10 cellular contexts compared by ENCODE assay signal in the genomic region with DNA sequence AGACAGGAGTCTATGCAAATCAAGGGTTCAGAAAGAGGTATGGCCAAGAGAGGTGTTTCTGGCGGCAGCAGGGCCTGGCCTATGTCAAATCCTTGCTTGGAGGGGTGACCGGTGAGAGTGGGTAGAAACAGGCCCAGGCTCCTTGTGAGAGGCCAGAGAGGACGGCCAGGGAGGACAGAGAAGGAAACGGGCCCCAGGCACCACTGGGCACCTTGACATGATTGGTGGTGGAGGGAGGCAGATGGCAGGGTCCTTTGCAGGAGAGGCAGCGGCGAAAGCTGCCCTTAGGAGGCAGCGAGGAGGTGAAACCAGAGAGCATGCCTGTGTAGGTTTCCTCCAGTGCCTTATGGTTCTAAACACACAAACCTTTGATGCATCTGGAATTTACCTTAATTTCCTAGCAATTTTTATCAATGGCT. TPM values are rescaled to one million over a fixed set of nuclear protein-coding genes. Genes with fewer than 3 reads are reported as not detected.
A peak's percentile ranks its signal among the peaks of the same experiment; 100 is the strongest.
DNase-seq lines count a peak whose midpoint lies in the region; FAIRE-seq and TF ChIP-seq lines count a peak whose summit lies in the region.
"Had no signal": no experiment of that assay in that cellular context is flagged by ENCODE, and none has a peak within 500 bp of the region (broad histone marks: within the 10 kb centered on the region; RNA-seq: fewer than 3 reads in every experiment).

No MANE protein-coding gene starts in this region.

- H2BK15ac ChIP-seq in H1 (ENCODE audit: low read length), result no peak overlapping the region

- no peak overlapping the region for H4K8ac ChIP-seq in H1 (ENCODE audit: extremely low read depth, insufficient read depth, low read length)

- H4K91ac ChIP-seq in H1 (replicated peaks; ENCODE audit: insufficient read length, low read length), result no peak overlapping the region

- no peak for TF ChIP-seq POLR2A in H1 (IDR thresholded peaks at IDR 0.05; ENCODE audit: control extremely low read depth in 1 of 2, low read depth in 2 of 2, low read length in 2 of 2)
- TF ChIP-seq POLR2A in GM12891 (IDR thresholded peaks at IDR 0.05; ENCODE audit: low read depth, low read length), result no peak

- POLR2A ChIA-PET in H1 (lab: Charles Lee; ENCODE audit: partially characterized antibody), result no interaction called here

- H2BK120ac ChIP-seq in H1 (replicated peaks; ENCODE audit: low read depth, low read length), result no peak overlapping the region

- no peak overlapping the region for H3K4me2 ChIP-seq in H1 (ENCODE audit: insufficient read depth in 1 of 2, low read depth in 2 of 2, low read length in 2 of 2)

- no peak overlapping the region for H2AFZ ChIP-seq in H1 (ENCODE audit: low read length)

- no peak overlapping the region for H3K4me3 ChIP-seq in H1 (ENCODE audit: extremely low read depth in 1 of 4, insufficient read depth in 2 of 4, low read depth in 3 of 4, low read length in 4 of 4)
- no peak overlapping the region for H3K4me3 ChIP-seq in retinal pigment epithelial cell (ENCODE audit: low read length)
- H3K4me3 ChIP-seq: MG63 had no signal

- H2BK20ac ChIP-seq in H1 (ENCODE audit: low read length), result no peak overlapping the region

- H2BK12ac ChIP-seq in H1 (ENCODE audit: low read depth, low read length), result no peak overlapping the region

- H3K27me3 ChIP-seq in H1 (replicated peaks in 1 of 4; ENCODE audit: control insufficient read depth in 3 of 4, extremely low read depth in 1 of 4, insufficient read depth in 3 of 4, low read length in 3 of 4), result peaks cover 0 to 8% (median 6%) of the 10 kb centered on the region in 4 experiments; a peak in 6 of 7 replicates
- H3K27me3 ChIP-seq: MG63 had no signal

- no peak overlapping the region for H3K56ac ChIP-seq in H1 (replicated peaks; ENCODE audit: insufficient read length, low read depth, low read length)

- TF ChIP-seq CTCF in GM12872 (IDR thresholded peaks at IDR 0.05; ENCODE audit: insufficient read depth, low read depth, low read length) (0 out of 3 replicates have a peak, but pooled peaks have one; percentile 7), H1 (IDR thresholded peaks at IDR 0.05; ENCODE audit: control extremely low read depth in 1 of 3, insufficient read depth in 1 of 3, low read depth in 1 of 3, low read length in 3 of 3) (peak; percentile 17 to 47 (median 41); a peak in 3 of 4 replicates), retinal pigment epithelial cell (conservative IDR thresholded peaks at IDR 0.05; ENCODE audit: low read depth, low read length) (peak; percentile 20)

- H3K14ac ChIP-seq in H1 (ENCODE audit: insufficient read length), result no peak overlapping the region

- TF ChIP-seq EP300 in H1 (IDR thresholded peaks at IDR 0.05; ENCODE audit: borderline replicate concordance in 1 of 2, low read depth in 2 of 2, low read length in 2 of 2), result no peak

- TF ChIP-seq RAD21 in H1 (IDR thresholded peaks at IDR 0.05 in 1 of 2, conservative IDR thresholded peaks at IDR 0.05 in 1 of 2; ENCODE audit: low read depth in 2 of 2, low read length in 2 of 2), result peak; percentile 23 to 25; a peak in 2 of 4 replicates

- no peak overlapping the region for H4K5ac ChIP-seq in H1 (ENCODE audit: insufficient read length, low read depth, low read length)

- no peaks in the 10 kb centered on the region for H3K23me2 ChIP-seq in H1 (ENCODE audit: low read depth, low read length)

- no peak overlapping the region for H2BK5ac ChIP-seq in H1 (ENCODE audit: low read depth, low read length)

- H3K9ac ChIP-seq in H1 (replicated peaks in 1 of 4; ENCODE audit: extremely low read depth in 1 of 4, low read depth in 3 of 4, low read length in 3 of 4), result no peak overlapping the region

- peak; percentile 19 for DNase-seq in NCI-H69 (lab: John Stamatoyannopoulos, UW)
- peak in 1 of 2 experiments; percentile 51 for DNase-seq in H1 (ENCODE audit: low read depth in 1 of 2, low spot score in 2 of 2)
- DNase-seq in retinal pigment epithelial cell (ENCODE audit: low read depth), result no peak
- no peak for DNase-seq in G401 (ENCODE audit: low spot score)
- no peak for DNase-seq in COLO829 (ENCODE audit: low spot score)
- DNase-seq in nucleus accumbens (lab: John Stamatoyannopoulos, UW), result no peak
- DNase-seq in GM12891 (ENCODE audit: insufficient read length, low spot score), result no peak

- H3K23ac ChIP-seq in H1 (ENCODE audit: insufficient read length), result no peak overlapping the region

- no peaks in the 10 kb centered on the region for H3K36me3 ChIP-seq in H1 (ENCODE audit: control insufficient read depth in 2 of 4, insufficient read depth in 4 of 4, low read length in 3 of 4)

- no peaks in the 10 kb centered on the region for H3K79me2 ChIP-seq in H1 (ENCODE audit: control insufficient read depth in 1 of 2, insufficient read depth in 2 of 2, low read length in 2 of 2)

- in situ Hi-C loops in G401 (cut with HindIII; ENCODE audit: low sequenced_read_pairs), result no loop called here

- H3K9me3 ChIP-seq in H1 (ENCODE audit: insufficient read depth in 2 of 2, low read depth in 1 of 2, low read length in 1 of 2), result no peaks in the 10 kb centered on the region
- H3K9me3 ChIP-seq: MG63 had no signal

- H3K27ac ChIP-seq in H1 (ENCODE audit: low read depth, low read length), result no peak overlapping the region

- H3K79me1 ChIP-seq in H1 (ENCODE audit: low read depth, low read length), result no peaks in the 10 kb centered on the region

- H3K18ac ChIP-seq in H1 (ENCODE audit: extremely low read depth, low read length), result no peak overlapping the region

- 90% methylated on average over 7 of the region's 7 CpGs; no CpG with 5 or more reads in 1 of the 2 experiments for WGBS in H1 (ENCODE audit: extremely low coverage in 1 of 2, insufficient coverage in 1 of 2, insufficient read length in 1 of 2, insufficient replicate concordance in 2 of 2, low coverage in 1 of 2, low lambda C conversion rate in 2 of 2, missing lambda C conversion rate in 1 of 2), 2 experiments

- CTCF ChIA-PET in H1 (lab: Charles Lee; ENCODE audit: partially characterized antibody), result interaction anchor here (0.6 to 1.2 kb wide), 5 partner anchors 10 to 277 kb away, joined by 3 to 4 read pairs (median 4); no protein-coding TSS in a partner anchor

- no peaks in the 10 kb centered on the region for H4K20me1 ChIP-seq in H1 (replicated peaks in 1 of 2; ENCODE audit: control insufficient read depth in 1 of 2, insufficient read depth in 2 of 2, low read length in 2 of 2)

- no peak overlapping the region for H3K4ac ChIP-seq in H1 (replicated peaks; ENCODE audit: insufficient read length, low read depth, low read length)

- no peak overlapping the region for H2AK5ac ChIP-seq in H1 (ENCODE audit: low read depth, low read length)

- peaks cover 0 to 7% (median 2%) of the 10 kb centered on the region in 4 experiments; a peak in 3 of 7 replicates for H3K4me1 ChIP-seq in H1 (replicated peaks in 1 of 4; ENCODE audit: control insufficient read depth in 3 of 4, insufficient read depth in 4 of 4, low read length in 3 of 4)

- FAIRE-seq in H1 (lab: Jason Lieb, UNC) (no peak), GM12891 (lab: Jason Lieb, UNC) (no peak)
- FAIRE-seq: frontal cortex had no signal

TF ChIP-seq in H1, 55 proteins besides CTCF, POLR2A, EP300 and RAD21:
- TF ChIP-seq CTBP2 (IDR thresholded peaks at IDR 0.05; ENCODE audit: borderline replicate concordance, insufficient read depth, insufficient read length, low read length), result no peak
- TF ChIP-seq, protein P1, sequence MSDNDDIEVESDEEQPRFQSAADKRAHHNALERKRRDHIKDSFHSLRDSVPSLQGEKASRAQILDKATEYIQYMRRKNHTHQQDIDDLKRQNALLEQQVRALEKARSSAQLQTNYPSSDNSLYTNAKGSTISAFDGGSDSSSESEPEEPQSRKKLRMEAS (IDR thresholded peaks at IDR 0.05), result 0 out of 2 replicates have a peak, but pooled peaks have one; percentile 10
TF ChIP-seq in H1: peak in this region for 1.

TF ChIP-seq in GM12891, 5 proteins besides CTCF, POLR2A, EP300 and RAD21:
- TF ChIP-seq PAX5 (IDR thresholded peaks at IDR 0.05; ENCODE audit: insufficient read depth, low read length, severe bottlenecking) (no peak), POLR2AphosphoS5 (IDR thresholded peaks at IDR 0.05; ENCODE audit: low read depth, low read length) (no peak), SPI1 (IDR thresholded peaks at IDR 0.05; ENCODE audit: low read depth, low read length) (no peak), TAF1 (IDR thresholded peaks at IDR 0.05; ENCODE audit: low read depth, low read length) (no peak), POU2F2 (IDR thresholded peaks at IDR 0.05; ENCODE audit: low read depth, low read length) (no peak)

RNA-seq across cellular contexts. Expression of a gene that starts 6.2 kb away (rescaled TPM):
- total RNA-seq in H1 (2021; fragmentation: NEBNext Ultra II Directional; extraction: Animal tissue kit (Norgen Biotek cat#: 25700)), result 0.65 and 2.0 TPM in 2 replicates
- 3.9 and 4.3 TPM in 2 replicates for polyA plus RNA-seq in H1 (2011; rRNA removed)
- 3.3 TPM for polyA plus RNA-seq in H1 (2011; cell fraction: cytosol; rRNA removed)
- 1.8 TPM for polyA plus RNA-seq in H1 (2011; cell fraction: nucleus; rRNA removed)
- 0.58 to 1.5 TPM (median 1.1 TPM) in 4 replicates for polyA plus RNA-seq in H1 (2012, experiment 1 of 2)
- polyA plus RNA-seq in H1 (2012, experiment 2 of 2), result 0.92 TPM
- polyA plus RNA-seq in H1 (2013, experiment 1 of 2), result 1.9 TPM
- 1.9 TPM for polyA plus RNA-seq in H1 (2013, experiment 2 of 2)
- 0.34 and 0.76 TPM in 2 replicates for polyA minus RNA-seq in H1 (2011; rRNA and poly(A)+ RNA removed)
- not detected for polyA minus RNA-seq in H1 (2011; cell fraction: cytosol; rRNA and poly(A)+ RNA removed)
- 1.6 TPM for polyA minus RNA-seq in H1 (2011; cell fraction: nucleus; rRNA and poly(A)+ RNA removed)
- total RNA-seq in G401 (2014; rRNA removed; shearing (Covaris generic)), result not detected in 2 replicates
- 0.14 TPM for polyA plus RNA-seq in GM12891 (2012; ENCODE audit: low read depth, missing spikeins)
